Comparison of ENCODE assay signal across 16 cellular contexts in genomic region chr1:203524824-203525223, GRCh38. TPM values are rescaled to one million over a fixed set of nuclear protein-coding genes. Genes with fewer than 3 reads are reported as not detected.
DNase-seq lines count a peak whose midpoint lies in the region; ATAC-seq and TF ChIP-seq lines count a peak whose summit lies in the region.
"Had no signal": no experiment of that assay in that cellular context is flagged by ENCODE, and none has a peak within 500 bp of the region (broad histone marks: within the 10 kb centered on the region; RNA-seq: fewer than 3 reads in every experiment).

No MANE protein-coding gene starts in this region.

- H3K23ac ChIP-seq in trophoblast cell (ENCODE audit: low read length), result no peak overlapping the region

- H3K27ac Mint-ChIP-seq in brain, result peak overlapping the region in 4 of 5 experiments; percentile 23 to 59 (median 57)
- H3K27ac Mint-ChIP-seq: H9 had no signal

- in situ Hi-C loops in transverse colon (cut with MboI; ENCODE audit: low pct_ligation_motif_present in 1 of 4, low pct_unique_long_range_greater_than_20kb in 1 of 4, low sequenced_read_pairs in 3 of 4), result no loop called here

- peak overlapping the region; percentile 55 for H2AK5ac ChIP-seq in trophoblast cell (ENCODE audit: low read length)

- intact Hi-C loops in transverse colon (cut with DNase I; ENCODE audit: low total_unique reads), result no loop called here

- no peak overlapping the region for H4K12ac ChIP-seq in trophoblast cell (ENCODE audit: low read depth, low read length)

- peak overlapping the region; percentile 2 for H2BK12ac ChIP-seq in trophoblast cell (ENCODE audit: low read length)

- no peak overlapping the region for H3K4me2 ChIP-seq in trophoblast cell (ENCODE audit: low read length)

- no peak overlapping the region for H2BK120ac ChIP-seq in trophoblast cell (ENCODE audit: insufficient read depth, low read length, poor library complexity)

- no peak overlapping the region for H3K18ac ChIP-seq in trophoblast cell (ENCODE audit: low read length)

- H3K4me1 ChIP-seq in trophoblast cell (ENCODE audit: control insufficient read depth in 1 of 2, insufficient read depth in 2 of 2, low read length in 2 of 2), result peaks cover 24% of the 10 kb centered on the region in 2 experiments
- H3K4me1 ChIP-seq in transverse colon, result peaks cover 0 to 18% (median 9%) of the 10 kb centered on the region in 4 donors

- no peak overlapping the region for H2AFZ ChIP-seq in trophoblast cell (ENCODE audit: insufficient read depth, low read length, poor library complexity)

- H3K79me1 ChIP-seq in trophoblast cell (ENCODE audit: low read length), result peaks cover 36% of the 10 kb centered on the region

- no peak overlapping the region for H3K4me3 ChIP-seq in trophoblast cell (ENCODE audit: low read depth, low read length)
- no peak overlapping the region for H3K4me3 ChIP-seq in transverse colon

- H3K9ac ChIP-seq in trophoblast cell (ENCODE audit: low read length), result no peak overlapping the region

- WGBS in trophoblast cell (ENCODE audit: extremely low coverage, insufficient coverage, insufficient read length), result no CpG with 5 or more reads among the region's 4 CpGs
- WGBS in transverse colon (ENCODE audit: low coverage in 1 of 2), 2 donors, result 79 to 100% methylated on average over 2 to 4 of the region's 4 CpGs

- DNase-seq in NCI-H2107 treated with DMSO at 0.1 percent for 48 hours (lab: John Stamatoyannopoulos, UW; ENCODE audit: unreplicated experiment) (peak; percentile 97), NCI-H2107 (lab: John Stamatoyannopoulos, UW) (no peak), trophoblast cell (no peak), transverse colon (no peak), NCI-H510A treated with DMSO at 0.1 percent for 48 hours (lab: John Stamatoyannopoulos, UW) (no peak)
- DNase-seq: C1 segment of cervical spinal cord, DMS 273 treated with DMSO at 0.1 percent for 48 hours, EL, H9, NCI-H1436 treated with DMSO at 0.1 percent for 48 hours, NCI-H2081, SHP77 treated with DMSO at 0.1 percent for 48 hours had no signal

- TF ChIP-seq CTCF in brain (conservative IDR thresholded peaks at IDR 0.05) (no peak), transverse colon (IDR thresholded peaks at IDR 0.05) (no peak)

- no peak overlapping the region for H2BK5ac ChIP-seq in trophoblast cell (ENCODE audit: low read depth, low read length, poor library complexity)

- H3K4me1 Mint-ChIP-seq in brain, result peaks cover 86% of the 10 kb centered on the region

- no peak overlapping the region for H3K4me3 Mint-ChIP-seq in brain
- H3K4me3 Mint-ChIP-seq: H9 had no signal

- H3K36me3 Mint-ChIP-seq in brain, result no peaks in the 10 kb centered on the region

- peaks cover 0 to 2% (median 0%) of the 10 kb centered on the region in 5 experiments for H3K9me3 Mint-ChIP-seq in brain
- H3K9me3 Mint-ChIP-seq: H9 had no signal

- H3K14ac ChIP-seq in trophoblast cell (ENCODE audit: low read length), result no peak overlapping the region

- H3K36me3 ChIP-seq in trophoblast cell (ENCODE audit: control insufficient read depth in 1 of 2, insufficient read depth in 2 of 2, low read length in 2 of 2) (no peaks in the 10 kb centered on the region), transverse colon (no peaks in the 10 kb centered on the region)

- no peaks in the 10 kb centered on the region for H3K27me3 Mint-ChIP-seq in brain

- no peak overlapping the region for H3K27ac ChIP-seq in trophoblast cell (ENCODE audit: low read depth, low read length)
- peak overlapping the region; percentile 0 to 34 (median 16) for H3K27ac ChIP-seq in transverse colon
- H3K27ac ChIP-seq: 22Rv1 had no signal

- ATAC-seq in GM19023 (IDR thresholded peaks at IDR 0.05; ENCODE audit: unreplicated experiment) (no peak), HG03460 (IDR thresholded peaks at IDR 0.05; ENCODE audit: unreplicated experiment) (no peak)

- H4K91ac ChIP-seq in trophoblast cell (ENCODE audit: low read depth, low read length), result no peak overlapping the region

- no peak overlapping the region for H4K8ac ChIP-seq in trophoblast cell (ENCODE audit: low read depth, low read length)

- TF ChIP-seq EP300 in transverse colon (IDR thresholded peaks at IDR 0.05; ENCODE audit: low read depth), result no peak

- H3K27me3 ChIP-seq in trophoblast cell (ENCODE audit: insufficient read depth, low read length), result no peaks in the 10 kb centered on the region
- H3K27me3 ChIP-seq in transverse colon, result no peaks in the 10 kb centered on the region

- H3K79me2 ChIP-seq in trophoblast cell (ENCODE audit: control insufficient read depth, insufficient read depth, low read length, poor library complexity), result no peaks in the 10 kb centered on the region

- H3K4ac ChIP-seq in trophoblast cell (ENCODE audit: low read depth, low read length), result no peak overlapping the region

- no peak for TF ChIP-seq POLR2A in transverse colon (IDR thresholded peaks at IDR 0.05)

- H3K9me3 ChIP-seq in trophoblast cell (ENCODE audit: insufficient read depth, low read depth, low read length) (no peaks in the 10 kb centered on the region), transverse colon (no peaks in the 10 kb centered on the region)

RNA-seq across cellular contexts. Expression of gene OPTC, which starts 30.9 kb away (rescaled TPM):
- not detected for polyA plus RNA-seq in brain (ENCODE audit: insufficient read depth, low read depth, low replicate concordance)
- 0.47 TPM in 2 replicates for polyA plus RNA-seq in trophoblast cell (2013)
- total RNA-seq in transverse colon, result not detected

RNA-seq across cellular contexts. Expression of gene PRELP, which starts 49.2 kb away (rescaled TPM):
- polyA plus RNA-seq in brain (ENCODE audit: insufficient read depth, low read depth, low replicate concordance), result 13.3 TPM
- 2.3 and 2.4 TPM in 2 replicates for polyA plus RNA-seq in trophoblast cell (2013)
- 10 to 100 TPM; 15.4 to 35.2 (median 23.3) TPM for total RNA-seq in transverse colon
